ENCODE assay signal across 8 cellular contexts in the genomic region with DNA sequence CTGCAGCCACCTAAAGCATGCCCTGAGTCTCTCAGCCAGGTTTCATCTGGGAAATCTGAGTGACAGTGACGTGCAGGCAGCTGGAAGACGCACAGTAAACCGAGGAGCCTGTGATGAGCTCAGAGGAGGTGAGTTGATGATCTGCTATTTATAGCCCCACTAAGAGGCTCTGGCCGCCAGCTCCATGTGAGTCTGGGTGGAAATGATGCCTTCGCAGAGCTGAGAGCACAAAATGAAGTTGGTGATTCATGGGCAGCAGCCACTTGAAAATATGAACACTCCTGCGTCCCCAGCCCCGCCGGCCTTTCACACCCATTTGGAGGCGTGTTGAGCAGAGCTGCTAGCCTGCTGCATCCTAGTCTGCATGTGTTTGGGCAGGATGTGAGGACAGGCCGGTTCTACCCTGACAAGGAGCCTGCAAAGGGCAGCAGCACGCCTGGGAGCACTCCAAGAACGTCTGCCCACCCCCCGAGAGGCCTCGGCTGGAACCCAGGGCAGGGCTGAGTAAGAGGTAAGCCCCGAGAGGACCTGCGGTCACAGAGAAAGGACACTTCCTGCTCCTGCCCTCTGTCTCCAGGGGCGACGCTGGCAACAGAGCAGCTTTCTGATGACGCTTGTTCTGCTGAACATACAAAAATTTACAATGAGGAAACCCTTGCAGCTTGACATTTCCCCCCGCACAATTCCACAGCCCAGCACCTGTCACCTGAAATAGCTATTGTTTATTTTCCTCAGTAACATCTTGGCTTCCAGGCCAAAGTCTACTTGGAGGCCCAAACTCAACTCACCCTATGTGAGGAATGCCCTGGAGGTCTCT. TPM values are rescaled to one million over a fixed set of nuclear protein-coding genes. Genes with fewer than 3 reads are reported as not detected.
DNase-seq lines count a peak whose midpoint lies in the region; ATAC-seq and TF ChIP-seq lines count a peak whose summit lies in the region.

No MANE protein-coding gene starts in this region.

- intact Hi-C loops in natural killer cell (cut with micrococcal nuclease), result no loop called here

- H3K27ac ChIP-seq in epithelial cell of prostate, result peak overlapping the region; percentile 94

- DNase-seq in NCI-H2227 (lab: John Stamatoyannopoulos, UW; ENCODE audit: unreplicated experiment), result peak; percentile 78
- DNase-seq in activated CD8-positive, alpha-beta memory T cell treated with anti-CD3 and anti-CD28 coated beads for 1 hour (ENCODE audit: extremely low read depth in 1 of 2, low read depth in 1 of 2), result peak; percentile 11 to 17
- no peak for DNase-seq in epithelial cell of prostate (ENCODE audit: low read depth, low spot score)
- peak; percentile 50 for DNase-seq in natural killer cell
- DNase-seq in superior temporal gyrus (ENCODE audit: extremely low spot score), result peak; percentile 61
- DNase-seq in COR-L47 (lab: John Stamatoyannopoulos, UW), result no peak

- no peaks in the 10 kb centered on the region for H3K36me3 Mint-ChIP-seq in natural killer cell

- H3K4me3 Mint-ChIP-seq in natural killer cell, result peak overlapping the region; percentile 53

- ATAC-seq in GM18861 (IDR thresholded peaks at IDR 0.05; ENCODE audit: unreplicated experiment), result peak; percentile 89
- peak; percentile 95 for ATAC-seq in HG02973 (IDR thresholded peaks at IDR 0.05; ENCODE audit: unreplicated experiment)
- ATAC-seq in natural killer cell, result peak; percentile 84 to 93 (median 87)

- H3K4me1 Mint-ChIP-seq in natural killer cell, result peaks cover 12 to 13% of the 10 kb centered on the region in 2 donors

- H3K27me3 Mint-ChIP-seq in natural killer cell (ENCODE audit: low read depth in 2 of 2), result peaks cover 2 to 7% of the 10 kb centered on the region in 2 donors

- H3K27ac Mint-ChIP-seq in natural killer cell, result peak overlapping the region; percentile 80 to 90

- no peaks in the 10 kb centered on the region for H3K9me3 Mint-ChIP-seq in natural killer cell

- no peak for TF ChIP-seq CTCF in natural killer cell (IDR thresholded peaks at IDR 0.05)

RNA-seq across cellular contexts. Expression of a gene that starts 25.1 kb away (rescaled TPM):
- total RNA-seq in natural killer cell, result 10 to 100 TPM; 12.3 to 15.5 (median 13.4) TPM

Comparison
In these comparisons a context has a peak if more than half of its experiments do, and no peak if none do; other contexts are left out.
1. DNase-seq: peak in NCI-H2227 (single experiment), activated CD8-positive, alpha-beta memory T cell treated with anti-CD3 and anti-CD28 coated beads for 1 hour (2 of 2), natural killer cell (single experiment) and superior temporal gyrus (single experiment); none in epithelial cell of prostate (single experiment) and COR-L47 (single experiment).
2. Peak in every context shown above with its lines, with median percentiles within 50 percentile points of each other: ATAC-seq.